ENCODE assay signal across 14 cellular contexts in genomic region chr10:7433861-7434260, GRCh38.
"Had no signal": no experiment of that assay in that cellular context is flagged by ENCODE, and none has a peak within 500 bp of the region (broad histone marks: within the 10 kb centered on the region; RNA-seq: fewer than 3 reads in every experiment).

No MANE protein-coding gene starts in this region.

- H3K36me3 Mint-ChIP-seq: natural killer cell had no signal

- H3K4me1 ChIP-seq: pancreas, upper lobe of right lung had no signal

- H3K9me3 ChIP-seq: pancreas, upper lobe of right lung had no signal

- H3K4me3 Mint-ChIP-seq: activated CD8-positive, alpha-beta T cell treated with anti-CD3 and anti-CD28 coated beads, Interleukin-2, amount 10 ng/mL, durations not matched to agents 7 days and 5 days; activated naive CD4-positive, alpha-beta T cell treated with anti-CD3 and anti-CD28 coated beads for 36 hours; natural killer cell; stimulated activated naive CD8-positive, alpha-beta T cell treated with anti-CD3 and anti-CD28 coated beads, Interleukin-15, Interleukin-2, amounts not matched to agents 100 ng/mL and 50 ng/mL, for 24 hours had no signal

- H3K27ac ChIP-seq: coronary artery, epithelial cell of prostate, pancreas, upper lobe of right lung, WERI-Rb-1 had no signal

- H3K9me3 Mint-ChIP-seq: activated naive CD4-positive, alpha-beta T cell treated with anti-CD3 and anti-CD28 coated beads for 36 hours; natural killer cell; stimulated activated naive CD8-positive, alpha-beta T cell treated with anti-CD3 and anti-CD28 coated beads, Interleukin-15, Interleukin-2, amounts not matched to agents 100 ng/mL and 50 ng/mL, for 24 hours had no signal

- H3K4me3 ChIP-seq: coronary artery, pancreas, upper lobe of right lung had no signal

- H3K36me3 ChIP-seq: pancreas, upper lobe of right lung, WERI-Rb-1 had no signal

- H3K27ac Mint-ChIP-seq: activated CD8-positive, alpha-beta T cell treated with anti-CD3 and anti-CD28 coated beads, Interleukin-2, amount 10 ng/mL, durations not matched to agents 7 days and 5 days; activated naive CD4-positive, alpha-beta T cell treated with anti-CD3 and anti-CD28 coated beads for 36 hours; natural killer cell; stimulated activated naive CD8-positive, alpha-beta T cell treated with anti-CD3 and anti-CD28 coated beads, Interleukin-15, Interleukin-2, amounts not matched to agents 100 ng/mL and 50 ng/mL, for 24 hours had no signal

- DNase-seq: activated CD4-positive, alpha-beta T cell treated with anti-CD3 and anti-CD28 coated beads for 48 hours; activated CD8-positive, alpha-beta T cell treated with anti-CD3 and anti-CD28 coated beads, Interleukin-2, amount 10 ng/mL, durations not matched to agents 7 days and 5 days; activated naive CD4-positive, alpha-beta T cell treated with anti-CD3 and anti-CD28 coated beads for 36 hours; effector CD8-positive, alpha-beta T cell; natural killer cell; pancreas; stimulated activated CD4-positive, alpha-beta T cell treated with anti-CD3 and anti-CD28 coated beads, Interleukin-4, amount 100 ng/mL, for 1 hour; stimulated activated CD8-positive, alpha-beta memory T cell treated with anti-CD3 and anti-CD28 coated beads, Interleukin-4, amount 100 ng/mL, for 48 hours; SW 1271; upper lobe of right lung; WERI-Rb-1 had no signal

- ATAC-seq: activated CD8-positive, alpha-beta T cell treated with anti-CD3 and anti-CD28 coated beads, Interleukin-2, amount 10 ng/mL, durations not matched to agents 7 days and 5 days; natural killer cell; upper lobe of right lung had no signal

- H3K27me3 Mint-ChIP-seq: stimulated activated naive CD8-positive, alpha-beta T cell treated with anti-CD3 and anti-CD28 coated beads, Interleukin-15, Interleukin-2, amounts not matched to agents 100 ng/mL and 50 ng/mL, for 24 hours had no signal
